ENCODE assay signal across 7 cellular contexts in genomic region chr10:3874606-3874987, GRCh38.
A peak's percentile ranks its signal among the peaks of the same experiment; 100 is the strongest.
DNase-seq lines count a peak whose midpoint lies in the region; TF ChIP-seq lines count a peak whose summit lies in the region.
"Not testable (repeated sequence)": the region's sequence is repeated elsewhere in the genome, so short reads cannot be mapped to it uniquely, and the experiment has no call there.

No MANE protein-coding gene starts in this region.

- H3K27ac ChIP-seq in mucosa of rectum (ENCODE audit: low read depth in 2 of 2, low read length in 2 of 2) = peak overlapping the region; percentile 68 to 79
- peak overlapping the region; percentile 66 to 84 (median 75) for H3K27ac ChIP-seq in spleen

- CTCF ChIA-PET in Calu3 (lab: Charles Lee) = interaction anchor here (0.6 kb wide), 1 partner anchor 333 kb away, joined by 3 read pairs; no protein-coding TSS in a partner anchor
- CTCF ChIA-PET in activated CD4-positive, alpha-beta T cell treated with anti-CD3 and anti-CD28 coated beads, Interleukin-2, amount 10 ng/mL, durations not matched to agents 7 days and 5 days (lab: Charles Lee) = interaction anchor here (0.6 to 2.6 kb wide), 6 partner anchors 8 to 196 kb away, joined by 3 to 7 read pairs (median 5); no protein-coding TSS in a partner anchor

- intact Hi-C loops in Calu3 (cut with micrococcal nuclease; ENCODE audit: unreplicated experiment); spleen (cut with DNase I; ENCODE audit: low total_unique reads): not testable (repeated sequence)

- BruUV-seq in Calu3 (replicated peaks; lab: Mats Ljungman, UMichigan) = not testable (repeated sequence)

- TF ChIP-seq POLR2A in spleen (IDR thresholded peaks at IDR 0.05) = not testable (repeated sequence)

- POLR2A ChIA-PET in activated CD4-positive, alpha-beta T cell treated with anti-CD3 and anti-CD28 coated beads, Interleukin-2, amount 10 ng/mL, durations not matched to agents 7 days and 5 days (lab: Charles Lee) = interaction anchor here (1.4 kb wide), 1 partner anchor 90 kb away, joined by 5 read pairs; the partner anchor contains the start of gene KLF6

- H3K9me3 ChIP-seq in mucosa of rectum (ENCODE audit: control insufficient read depth in 2 of 2, low read length in 2 of 2); spleen: not testable (repeated sequence)

- H3K27me3 Mint-ChIP-seq in Calu3 (ENCODE audit: unreplicated experiment); IgD-negative memory B cell; activated CD4-positive, alpha-beta T cell treated with anti-CD3 and anti-CD28 coated beads, Interleukin-2, amount 10 ng/mL, durations not matched to agents 7 days and 5 days; activated naive CD8-positive, alpha-beta T cell treated with anti-CD3 and anti-CD28 coated beads for 36 hours; endothelial cell (ENCODE audit: unreplicated experiment): not testable (repeated sequence)

- H3K4me3 Mint-ChIP-seq in Calu3 (ENCODE audit: low read depth, unreplicated experiment); endothelial cell (ENCODE audit: unreplicated experiment): not testable (repeated sequence)
- peak overlapping the region; percentile 73 to 88 (median 77) for H3K4me3 Mint-ChIP-seq in IgD-negative memory B cell
- peak overlapping the region; percentile 33 for H3K4me3 Mint-ChIP-seq in activated CD4-positive, alpha-beta T cell treated with anti-CD3 and anti-CD28 coated beads, Interleukin-2, amount 10 ng/mL, durations not matched to agents 7 days and 5 days
- H3K4me3 Mint-ChIP-seq in activated naive CD8-positive, alpha-beta T cell treated with anti-CD3 and anti-CD28 coated beads for 36 hours = peak overlapping the region; percentile 12

- WGBS in spleen, 5 donors = 61 to 80% (median 73%) methylated on average over 4 of the region's 4 CpGs

- H3K27ac Mint-ChIP-seq in Calu3 (ENCODE audit: unreplicated experiment) = peak overlapping the region; percentile 81
- H3K27ac Mint-ChIP-seq in IgD-negative memory B cell = peak overlapping the region; percentile 98 to 99 (median 99)
- H3K27ac Mint-ChIP-seq in activated CD4-positive, alpha-beta T cell treated with anti-CD3 and anti-CD28 coated beads, Interleukin-2, amount 10 ng/mL, durations not matched to agents 7 days and 5 days = peak overlapping the region; percentile 92
- H3K27ac Mint-ChIP-seq in activated naive CD8-positive, alpha-beta T cell treated with anti-CD3 and anti-CD28 coated beads for 36 hours = peak overlapping the region; percentile 88
- H3K27ac Mint-ChIP-seq in endothelial cell (ENCODE audit: unreplicated experiment) = peak overlapping the region; percentile 48

- not testable (repeated sequence) for DNase-seq in Calu3; activated CD4-positive, alpha-beta T cell treated with anti-CD3 and anti-CD28 coated beads, Interleukin-2, amount 10 ng/mL, durations not matched to agents 7 days and 5 days; activated naive CD8-positive, alpha-beta T cell treated with anti-CD3 and anti-CD28 coated beads for 36 hours; endothelial cell (ENCODE audit: low spot score); spleen

- not testable (repeated sequence) for H3K9me3 Mint-ChIP-seq in Calu3 (ENCODE audit: low read depth, unreplicated experiment); IgD-negative memory B cell; activated CD4-positive, alpha-beta T cell treated with anti-CD3 and anti-CD28 coated beads, Interleukin-2, amount 10 ng/mL, durations not matched to agents 7 days and 5 days; activated naive CD8-positive, alpha-beta T cell treated with anti-CD3 and anti-CD28 coated beads for 36 hours; endothelial cell (ENCODE audit: unreplicated experiment)

- H3K4me1 ChIP-seq in mucosa of rectum (ENCODE audit: control insufficient read depth in 2 of 2, insufficient read depth in 2 of 2, low read length in 2 of 2) (peaks cover 25 to 39% of the 10 kb centered on the region in 2 donors), spleen (peaks cover 24 to 66% (median 54%) of the 10 kb centered on the region in 6 donors)

- TF ChIP-seq CTCF in Calu3 (IDR thresholded peaks at IDR 0.05; ENCODE audit: unreplicated experiment); endothelial cell (IDR thresholded peaks at IDR 0.05; ENCODE audit: unreplicated experiment); spleen (IDR thresholded peaks at IDR 0.05 in 8 of 11, conservative IDR thresholded peaks at IDR 0.05 in 3 of 11): not testable (repeated sequence)

- H3K36me3 ChIP-seq in mucosa of rectum (ENCODE audit: control insufficient read depth in 2 of 2, insufficient read depth in 2 of 2, low read length in 2 of 2); spleen: not testable (repeated sequence)

- H3K36me3 Mint-ChIP-seq in Calu3 (ENCODE audit: insufficient read depth, unreplicated experiment); IgD-negative memory B cell; activated CD4-positive, alpha-beta T cell treated with anti-CD3 and anti-CD28 coated beads, Interleukin-2, amount 10 ng/mL, durations not matched to agents 7 days and 5 days (ENCODE audit: low read depth); activated naive CD8-positive, alpha-beta T cell treated with anti-CD3 and anti-CD28 coated beads for 36 hours; endothelial cell (ENCODE audit: low read depth, unreplicated experiment): not testable (repeated sequence)

- H3K9ac ChIP-seq in mucosa of rectum (ENCODE audit: low read depth in 1 of 2, low read length in 2 of 2) = peak overlapping the region in 1 of 2 donors; percentile 6

- H3K27me3 ChIP-seq in mucosa of rectum (ENCODE audit: control insufficient read depth in 2 of 2, insufficient read depth in 2 of 2, low read length in 2 of 2); spleen (replicated peaks in 1 of 7): not testable (repeated sequence)

- H3K4me1 Mint-ChIP-seq in Calu3 (ENCODE audit: low read depth, unreplicated experiment) = peaks cover 48% of the 10 kb centered on the region
- peaks cover 40 to 48% (median 42%) of the 10 kb centered on the region in 3 donors for H3K4me1 Mint-ChIP-seq in IgD-negative memory B cell
- peaks cover 53% of the 10 kb centered on the region for H3K4me1 Mint-ChIP-seq in activated CD4-positive, alpha-beta T cell treated with anti-CD3 and anti-CD28 coated beads, Interleukin-2, amount 10 ng/mL, durations not matched to agents 7 days and 5 days
- peaks cover 42% of the 10 kb centered on the region for H3K4me1 Mint-ChIP-seq in activated naive CD8-positive, alpha-beta T cell treated with anti-CD3 and anti-CD28 coated beads for 36 hours
- H3K4me1 Mint-ChIP-seq in endothelial cell (ENCODE audit: unreplicated experiment) = not testable (repeated sequence)

- H3K4me3 ChIP-seq in mucosa of rectum (ENCODE audit: low read length in 2 of 2) (peak overlapping the region in 1 of 2 donors; percentile 5), spleen (peak overlapping the region in 1 of 8 donors; percentile 32)

Comparison
In these comparisons a context has a peak if more than half of its experiments do, and no peak if none do; other contexts are left out.
1. H3K27ac Mint-ChIP-seq: peak in every context shown above with its lines; median percentile 99 in IgD-negative memory B cell; 92 in activated CD4-positive, alpha-beta T cell treated with anti-CD3 and anti-CD28 coated beads, Interleukin-2, amount 10 ng/mL, durations not matched to agents 7 days and 5 days; 88 in activated naive CD8-positive, alpha-beta T cell treated with anti-CD3 and anti-CD28 coated beads for 36 hours; 81 in Calu3; 48 in endothelial cell.